ENCODE assay signal across 8 cellular contexts in genomic region chr7:73979656-73980055, GRCh38. TPM values are rescaled to one million over a fixed set of nuclear protein-coding genes. Genes with fewer than 3 reads are reported as not detected.
A peak's percentile ranks its signal among the peaks of the same experiment; 100 is the strongest.
DNase-seq lines count a peak whose midpoint lies in the region; ATAC-seq, FAIRE-seq and TF ChIP-seq lines count a peak whose summit lies in the region.
"Not testable (repeated sequence)": the region's sequence is repeated elsewhere in the genome, so short reads cannot be mapped to it uniquely, and the experiment has no call there.
"Had no signal": no experiment of that assay in that cellular context is flagged by ENCODE, and none has a peak within 500 bp of the region (broad histone marks: within the 10 kb centered on the region; RNA-seq: fewer than 3 reads in every experiment).

No MANE protein-coding gene starts in this region.

- not testable (repeated sequence) for H3K27me3 Mint-ChIP-seq in chondrocyte (ENCODE audit: low read depth)

- H3K27ac Mint-ChIP-seq in chondrocyte (ENCODE audit: unreplicated experiment): not testable (repeated sequence)

- not testable (repeated sequence) for H3K9me3 Mint-ChIP-seq in chondrocyte (ENCODE audit: low read depth)

- H3K9me2 ChIP-seq in SK-N-SH: not testable (repeated sequence)

- H3F3A ChIP-seq in SK-N-SH (replicated peaks; ENCODE audit: insufficient read depth): not testable (repeated sequence)

- not testable (repeated sequence) for H3K27ac ChIP-seq in SK-N-SH (ENCODE audit: low read depth in 2 of 2, low read length in 1 of 2); kidney (ENCODE audit: low read depth in 2 of 2, low read length in 2 of 2)
- peak overlapping the region; percentile 55 to 67 for H3K27ac ChIP-seq in thoracic aorta

- H4K20me1 ChIP-seq in SK-N-SH (ENCODE audit: insufficient read depth): not testable (repeated sequence)

- TF ChIP-seq CTCF in GM10248 (IDR thresholded peaks at IDR 0.05; ENCODE audit: control extremely low read depth, extremely low read depth, low read depth, missing control alignments); SK-N-SH (IDR thresholded peaks at IDR 0.05); chondrocyte (IDR thresholded peaks at IDR 0.05); kidney (IDR thresholded peaks at IDR 0.05; ENCODE audit: borderline replicate concordance, extremely low read depth, insufficient read depth); omental fat pad (IDR thresholded peaks at IDR 0.05); thoracic aorta (IDR thresholded peaks at IDR 0.05): not testable (repeated sequence)

- H3K36me3 ChIP-seq in SK-N-SH (replicated peaks in 1 of 2; ENCODE audit: control insufficient read depth in 1 of 2, insufficient read depth in 2 of 2, low read length in 1 of 2); kidney (ENCODE audit: control insufficient read depth in 1 of 2, insufficient read depth in 2 of 2, low read length in 2 of 2); thoracic aorta: not testable (repeated sequence)

- POLR2A ChIA-PET in GM10248 (lab: Yijun Ruan, JAX); SK-N-SH (lab: Yijun Ruan, JAX): not testable (repeated sequence)

- H3K9me3 ChIP-seq in SK-N-SH; kidney (ENCODE audit: control insufficient read depth in 1 of 2, low read length in 2 of 2); thoracic aorta: not testable (repeated sequence)

- H3K9ac ChIP-seq in SK-N-SH; kidney (ENCODE audit: low read length in 2 of 2): not testable (repeated sequence)

- TF ChIP-seq EP300 in SK-N-SH (IDR thresholded peaks at IDR 0.05; ENCODE audit: borderline replicate concordance in 1 of 2, low read depth in 1 of 2, low read length in 1 of 2): not testable (repeated sequence)

- CTCF ChIA-PET in GM10248 (lab: Yijun Ruan, JAX): interaction anchor here (0.6 to 2.7 kb wide), 11 partner anchors 11 to 166 kb away, joined by 3 to 10 read pairs (median 3); partner anchors contain the start of gene METTL27
- CTCF ChIA-PET in SK-N-SH (lab: Yijun Ruan, JAX): interaction anchor here (1.1 to 2.0 kb wide), 7 partner anchors 9 to 88 kb away, joined by 3 to 13 read pairs (median 5); no protein-coding TSS in a partner anchor

- not testable (repeated sequence) for H3K4me2 ChIP-seq in SK-N-SH

- H3K4me1 ChIP-seq in SK-N-SH (ENCODE audit: control insufficient read depth in 1 of 2, insufficient read depth in 2 of 2, low read depth in 1 of 2, low read length in 1 of 2): peaks cover 0 to 11% of the 10 kb centered on the region in 2 experiments; a peak in 1 of 4 replicates
- not testable (repeated sequence) for H3K4me1 ChIP-seq in kidney (ENCODE audit: control insufficient read depth in 1 of 2, insufficient read depth in 1 of 2, low read depth in 1 of 2, low read length in 2 of 2)
- peaks cover 31 to 59% of the 10 kb centered on the region in 2 donors for H3K4me1 ChIP-seq in thoracic aorta (ENCODE audit: control insufficient read depth in 1 of 2, low read depth in 2 of 2)

- H3K27me3 ChIP-seq in SK-N-SH (ENCODE audit: insufficient read depth); thoracic aorta (replicated peaks; ENCODE audit: insufficient read depth): not testable (repeated sequence)

- H3K4me3 ChIP-seq in SK-N-SH (ENCODE audit: low read depth in 2 of 2, low read length in 1 of 2); kidney (ENCODE audit: low read length in 2 of 2); thoracic aorta: not testable (repeated sequence)

- DNase-seq in GM10248 (ENCODE audit: extremely low spot score): peak; percentile 5
- peak; percentile 15 for DNase-seq in SK-N-SH
- peak; percentile 22 for DNase-seq in chondrocyte (ENCODE audit: low spot score)
- peak; percentile 21 for DNase-seq in kidney
- DNase-seq in omental fat pad (ENCODE audit: low spot score): peak; percentile 3
- DNase-seq in thoracic aorta (ENCODE audit: low spot score): not testable (repeated sequence)

- not testable (repeated sequence) for TF ChIP-seq RAD21 in SK-N-SH (IDR thresholded peaks at IDR 0.05; ENCODE audit: low read length)

- H3K4me1 Mint-ChIP-seq in chondrocyte (ENCODE audit: low read depth): not testable (repeated sequence)

- not testable (repeated sequence) for H3K4me3 Mint-ChIP-seq in chondrocyte (ENCODE audit: unreplicated experiment)

- FAIRE-seq in kidney (lab: Jason Lieb, UNC): not testable (repeated sequence)

- H3K36me3 Mint-ChIP-seq in chondrocyte (ENCODE audit: low read depth): not testable (repeated sequence)

- not testable (repeated sequence) for ATAC-seq in omental fat pad (ENCODE audit: low FRiP score); thoracic aorta (ENCODE audit: insufficient number of reproducible peaks, low FRiP score, low read depth)

- WGBS in SK-N-SH (ENCODE audit: low lambda C conversion rate): 93% methylated on average over 9 of the region's 9 CpGs

- not testable (repeated sequence) for H2AFZ ChIP-seq in SK-N-SH (ENCODE audit: low read depth)

- not testable (repeated sequence) for H3K79me2 ChIP-seq in SK-N-SH (ENCODE audit: insufficient read depth)

- intact Hi-C loops in kidney (cut with DNase I): not testable (repeated sequence)

RNA-seq across cellular contexts. Expression of gene ELN, which starts 48.3 kb away (rescaled TPM):
- polyA plus RNA-seq in SK-N-SH (2012; rRNA removed) (8.9 and 12.5 TPM in 2 replicates), kidney (ENCODE audit: insufficient read depth, low read depth, low replicate concordance) (14.9 TPM)
- 3.6 and 6.1 TPM in 2 replicates for polyA plus RNA-seq in SK-N-SH (2012; cell fraction: cytosol; rRNA removed)
- 10.6 and 13.4 TPM in 2 replicates for polyA plus RNA-seq in SK-N-SH (2012; cell fraction: nucleus; rRNA removed)
- total RNA-seq in chondrocyte (8,224 to 15,554 TPM (median 15,093 TPM) in 3 replicates), kidney (44.8 TPM), omental fat pad (100 to 1,000 TPM in 2 of 4 donors, 10 to 100 TPM in 2; 61.2 to 133 (median 83.8) TPM), thoracic aorta (1,000 to 10,000 TPM; 1,484 to 3,836 TPM)
- total RNA-seq: CD4-positive, alpha-beta memory T cell had no signal
- polyA plus RNA-seq: CD14-positive monocyte; CD4-positive, alpha-beta memory T cell had no signal

Comparison
In these comparisons a context has a peak if more than half of its experiments do, and no peak if none do; other contexts are left out.
1. RNA of gene ELN, which starts 48.3 kb away (total RNA-seq): 8,224 to 15,554 TPM in chondrocyte and 1,484 to 3,836 TPM in thoracic aorta; 61.2 to 133 TPM in omental fat pad and 44.8 TPM in kidney (single experiment); every median in the first group is over 10 times any median in the second.